In genomic region chr4:184416913-184417734, GRCh38 we compare ENCODE assay signal across 8 cellular contexts. TPM values are rescaled to one million over a fixed set of nuclear protein-coding genes. Genes with fewer than 3 reads are reported as not detected.
A peak's percentile ranks its signal among the peaks of the same experiment; 100 is the strongest.
DNase-seq lines count a peak whose midpoint lies in the region; ATAC-seq and TF ChIP-seq lines count a peak whose summit lies in the region.

No MANE protein-coding gene starts in this region.

- H2AFZ ChIP-seq in SU-DHL-6 (ENCODE audit: low read depth, low read length, severe bottlenecking): no peak overlapping the region

- H3K4me3 ChIP-seq in SU-DHL-6 (ENCODE audit: insufficient read depth, low read length, poor library complexity, severe bottlenecking) (peak overlapping the region; percentile 12), prostate gland (no peak overlapping the region)

- H3K27ac ChIP-seq in SU-DHL-6 (ENCODE audit: low read depth, low read length): no peak overlapping the region
- H3K27ac ChIP-seq in prostate gland: peak overlapping the region; percentile 75 to 76

- DNase-seq in cerebellum (ENCODE audit: low spot score) (peak; percentile 24), prostate gland (ENCODE audit: low spot score) (no peak), anterior cingulate cortex (lab: John Stamatoyannopoulos, UW) (no peak), GOT3 (lab: John Stamatoyannopoulos, UW) (no peak), ureter (ENCODE audit: low spot score) (no peak)

- no peak for TF ChIP-seq POLR2A in prostate gland (IDR thresholded peaks at IDR 0.05)

- H3K27me3 ChIP-seq in SU-DHL-6 (ENCODE audit: low read length) (no peaks in the 10 kb centered on the region), prostate gland (replicated peaks; ENCODE audit: insufficient read depth) (no peaks in the 10 kb centered on the region)

- H3K9ac ChIP-seq in SU-DHL-6 (ENCODE audit: low read length): no peak overlapping the region

- WGBS in prostate gland: 51% methylated on average over 12 of the region's 12 CpGs

- H3F3A ChIP-seq in SU-DHL-6 (ENCODE audit: insufficient read depth): no peaks in the 10 kb centered on the region; the same call in 1 of the 2 replicates

- H3K4me2 ChIP-seq in SU-DHL-6 (ENCODE audit: low read depth, low read length, poor library complexity, severe bottlenecking): peak overlapping the region; percentile 48

- H3K9me2 ChIP-seq in SU-DHL-6 (replicated peaks; ENCODE audit: insufficient read depth, low read length): no peaks in the 10 kb centered on the region

- peaks cover 11% of the 10 kb centered on the region for H3K4me1 ChIP-seq in prostate gland (replicated peaks)

- intact Hi-C loops in prostate gland (cut with DNase I): no loop called here

- peaks cover 6% of the 10 kb centered on the region; the same call in 1 of the 2 replicates for H3K36me3 ChIP-seq in SU-DHL-6 (ENCODE audit: low read length)
- H3K36me3 ChIP-seq in prostate gland: no peaks in the 10 kb centered on the region

- no peaks in the 10 kb centered on the region for H3K79me2 ChIP-seq in SU-DHL-6 (ENCODE audit: insufficient read depth, low read length)

- no peaks in the 10 kb centered on the region for H4K20me1 ChIP-seq in SU-DHL-6 (ENCODE audit: low read depth, low read length)

- no peaks in the 10 kb centered on the region for H3K9me3 ChIP-seq in SU-DHL-6 (ENCODE audit: insufficient read depth, low read length)
- H3K9me3 ChIP-seq in prostate gland: no peaks in the 10 kb centered on the region

- ATAC-seq in GM18868 (IDR thresholded peaks at IDR 0.05; ENCODE audit: unreplicated experiment) (peak; percentile 39), HG03039 (IDR thresholded peaks at IDR 0.05; ENCODE audit: unreplicated experiment) (peak; percentile 34)

- TF ChIP-seq CTCF in SU-DHL-6 (IDR thresholded peaks at IDR 0.05; ENCODE audit: insufficient read depth, low read length, poor library complexity, severe bottlenecking) (no peak), prostate gland (IDR thresholded peaks at IDR 0.05) (no peak)

RNA-seq across cellular contexts. Expression of gene IRF2, which starts 57.2 kb away (rescaled TPM):
- total RNA-seq in cerebellum (12.7 TPM), prostate gland (10 to 100 TPM; 40.7 to 49.9 TPM), ureter (74.9 TPM)
